In the genomic region with DNA sequence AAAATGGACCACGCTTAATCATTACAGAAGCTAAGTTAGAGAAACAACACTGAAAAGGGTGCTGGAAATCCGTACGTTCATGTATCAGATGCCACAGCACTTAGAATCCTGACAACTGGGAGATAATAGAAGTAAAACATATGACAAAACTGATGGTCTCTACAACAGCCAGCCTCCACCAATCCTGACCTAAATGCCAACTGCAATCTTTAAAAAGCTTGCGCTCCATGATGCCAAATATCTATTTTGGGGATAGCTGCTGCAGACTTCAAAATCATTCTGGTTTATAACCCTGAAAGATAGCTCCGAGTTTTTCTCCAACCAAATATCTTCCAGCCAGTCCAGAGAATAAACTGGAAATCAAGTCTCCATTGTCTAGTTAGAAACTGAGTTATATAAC, we compare ENCODE assay signal across 21 cellular contexts.
DNase-seq lines count a peak whose midpoint lies in the region; ATAC-seq and TF ChIP-seq lines count a peak whose summit lies in the region.
"Had no signal": no experiment of that assay in that cellular context is flagged by ENCODE, and none has a peak within 500 bp of the region (broad histone marks: within the 10 kb centered on the region; RNA-seq: fewer than 3 reads in every experiment).

No MANE protein-coding gene starts in this region.

- H2AFZ ChIP-seq in OCI-LY7 (ENCODE audit: low read length): no peak overlapping the region

- no peak overlapping the region for H3K4me2 ChIP-seq in OCI-LY7 (ENCODE audit: low read length)

- no peaks in the 10 kb centered on the region for H3K9me3 Mint-ChIP-seq in WTC11
- no peaks in the 10 kb centered on the region for H3K9me3 Mint-ChIP-seq in activated CD4-positive, alpha-beta T cell treated with anti-CD3 and anti-CD28 coated beads, Interleukin-2, amount 10 ng/mL, durations not matched to agents 24 days and 14 days
- H3K9me3 Mint-ChIP-seq: CD4-positive, CD25-positive, alpha-beta regulatory T cell; HFFc6 had no signal

- H3K27me3 ChIP-seq in dorsolateral prefrontal cortex (no peaks in the 10 kb centered on the region), right atrium auricular region (no peaks in the 10 kb centered on the region), skeletal muscle tissue (ENCODE audit: control insufficient read depth in 3 of 3, insufficient read depth in 3 of 3, low read length in 3 of 3) (no peaks in the 10 kb centered on the region)
- H3K27me3 ChIP-seq: SJSA1 had no signal

- peak overlapping the region in 2 of 3 donors; percentile 3 to 26 for H3K9ac ChIP-seq in skeletal muscle tissue (ENCODE audit: low read depth in 1 of 3, low read length in 3 of 3)

- no peaks in the 10 kb centered on the region for H3K9me3 ChIP-seq in right atrium auricular region
- no peaks in the 10 kb centered on the region for H3K9me3 ChIP-seq in skeletal muscle tissue (ENCODE audit: control insufficient read depth in 3 of 3, low read length in 3 of 3)
- no peaks in the 10 kb centered on the region for H3K9me3 ChIP-seq in OCI-LY7 (ENCODE audit: low read length)
- H3K9me3 ChIP-seq: SJSA1 had no signal

- H3K27ac Mint-ChIP-seq in WTC11: peak overlapping the region; percentile 63; the same call in 1 of the 2 replicates
- H3K27ac Mint-ChIP-seq in activated CD4-positive, alpha-beta T cell treated with anti-CD3 and anti-CD28 coated beads, Interleukin-2, amount 10 ng/mL, durations not matched to agents 24 days and 14 days: no peak overlapping the region
- H3K27ac Mint-ChIP-seq: CD4-positive, CD25-positive, alpha-beta regulatory T cell; HFFc6 had no signal

- TF ChIP-seq CTCF in WTC11 (IDR thresholded peaks at IDR 0.05) (no peak), dorsolateral prefrontal cortex (IDR thresholded peaks at IDR 0.05 in 54 of 56, conservative IDR thresholded peaks at IDR 0.05 in 2 of 56; ENCODE audit: low read depth in 1 of 56, partially characterized antibody in 56 of 56) (no peak), right atrium auricular region (IDR thresholded peaks at IDR 0.05) (no peak), OCI-LY7 (conservative IDR thresholded peaks at IDR 0.05; ENCODE audit: low read length) (no peak)

- POLR2A ChIA-PET in WTC11 (lab: Charles Lee): interaction anchor here (0.5 kb wide), 1 partner anchor 64 kb away, joined by 4 read pairs; no protein-coding TSS in a partner anchor
- POLR2A ChIA-PET in OCI-LY7 (lab: Charles Lee): interaction anchor here (0.9 to 1.1 kb wide), 3 partner anchors 12 to 167 kb away, joined by 3 to 4 read pairs (median 4); no protein-coding TSS in a partner anchor

- H3K36me3 ChIP-seq in right atrium auricular region (no peaks in the 10 kb centered on the region), skeletal muscle tissue (ENCODE audit: control insufficient read depth in 3 of 3, insufficient read depth in 3 of 3, low read length in 3 of 3) (no peaks in the 10 kb centered on the region), OCI-LY7 (ENCODE audit: insufficient read depth, low read length) (no peaks in the 10 kb centered on the region)
- H3K36me3 ChIP-seq: SJSA1 had no signal

- DNase-seq in WTC11 (ENCODE audit: low spot score): no peak
- peak in 1 of 10 donors; percentile 18 for DNase-seq in dorsolateral prefrontal cortex
- no peak for DNase-seq in right atrium auricular region (ENCODE audit: low spot score)
- DNase-seq in HPDE6-E6E7 (ENCODE audit: extremely low spot score): no peak
- no peak for DNase-seq in OCI-LY7 (ENCODE audit: low spot score)
- DNase-seq in activated CD4-positive, alpha-beta T cell treated with anti-CD3 and anti-CD28 coated beads, Interleukin-2, amount 10 ng/mL, durations not matched to agents 24 days and 14 days: no peak
- DNase-seq: CD4-positive, CD25-positive, alpha-beta regulatory T cell; EL; H7; HFFc6; MM.1S; NCI-H1048; NCI-H1436; NCI-H2029; NCI-H226; NCI-H748 treated with DMSO at 0.1 percent for 48 hours had no signal

- H3K27ac ChIP-seq in dorsolateral prefrontal cortex (peak overlapping the region in 48 of 59 donors; percentile 2 to 76 (median 48)), right atrium auricular region (peak overlapping the region; percentile 32 to 66), skeletal muscle tissue (ENCODE audit: low read depth, low read length) (no peak overlapping the region), OCI-LY7 (ENCODE audit: low read depth, low read length, poor library complexity, severe bottlenecking) (no peak overlapping the region)
- H3K27ac ChIP-seq: SJSA1 had no signal

- intact Hi-C loops in dorsolateral prefrontal cortex (cut with DNase I): no loop called here
- intact Hi-C loops in OCI-LY7 (cut with micrococcal nuclease; ENCODE audit: unreplicated experiment): no loop called here
- intact Hi-C loops in activated CD4-positive, alpha-beta T cell treated with anti-CD3 and anti-CD28 coated beads, Interleukin-2, amount 10 ng/mL, durations not matched to agents 24 days and 14 days (cut with micrococcal nuclease): no loop called here

- H3K27me3 Mint-ChIP-seq in WTC11 (ENCODE audit: low read depth): no peaks in the 10 kb centered on the region
- no peaks in the 10 kb centered on the region for H3K27me3 Mint-ChIP-seq in activated CD4-positive, alpha-beta T cell treated with anti-CD3 and anti-CD28 coated beads, Interleukin-2, amount 10 ng/mL, durations not matched to agents 24 days and 14 days
- H3K27me3 Mint-ChIP-seq: CD4-positive, CD25-positive, alpha-beta regulatory T cell had no signal

- H3K79me2 ChIP-seq in OCI-LY7 (ENCODE audit: insufficient read depth, low read depth, low read length): 0 out of 2 replicates have a peak, but pooled peaks cover 3% of the 10 kb centered on the region

- peaks cover 26% of the 10 kb centered on the region for H3K4me1 Mint-ChIP-seq in WTC11
- H3K4me1 Mint-ChIP-seq in activated CD4-positive, alpha-beta T cell treated with anti-CD3 and anti-CD28 coated beads, Interleukin-2, amount 10 ng/mL, durations not matched to agents 24 days and 14 days: peaks cover 22% of the 10 kb centered on the region

- H3K4me3 ChIP-seq in dorsolateral prefrontal cortex (peak overlapping the region in 8 of 59 donors; percentile 0 to 29 (median 16)), right atrium auricular region (no peak overlapping the region), skeletal muscle tissue (ENCODE audit: low read length in 3 of 3) (peak overlapping the region in 1 of 3 donors; percentile 17), OCI-LY7 (ENCODE audit: low read depth, low read length, poor library complexity, severe bottlenecking) (no peak overlapping the region)
- H3K4me3 ChIP-seq: K562, SJSA1 had no signal

- H3K4me1 ChIP-seq in right atrium auricular region (peaks cover 0 to 36% of the 10 kb centered on the region in 2 donors), skeletal muscle tissue (ENCODE audit: control insufficient read depth in 3 of 3, insufficient read depth in 3 of 3, low read length in 3 of 3) (peaks cover 5 to 14% (median 6%) of the 10 kb centered on the region in 3 donors), OCI-LY7 (ENCODE audit: insufficient read depth, low read length, poor library complexity, severe bottlenecking) (peaks cover 26% of the 10 kb centered on the region)
- H3K4me1 ChIP-seq: SJSA1 had no signal

- no peaks in the 10 kb centered on the region for H3K9me2 ChIP-seq in OCI-LY7 (ENCODE audit: insufficient read depth, low read length)

- no TSS peak for BruUV-seq in OCI-LY7 (replicated peaks; lab: Mats Ljungman, UMichigan)

- peaks cover 5% of the 10 kb centered on the region; the same call in 1 of the 2 replicates for H4K20me1 ChIP-seq in OCI-LY7 (ENCODE audit: insufficient read depth, low read length)

- H3K4me3 Mint-ChIP-seq in WTC11: no peak overlapping the region
- no peak overlapping the region for H3K4me3 Mint-ChIP-seq in activated CD4-positive, alpha-beta T cell treated with anti-CD3 and anti-CD28 coated beads, Interleukin-2, amount 10 ng/mL, durations not matched to agents 24 days and 14 days
- H3K4me3 Mint-ChIP-seq: CD4-positive, CD25-positive, alpha-beta regulatory T cell; HFFc6 had no signal

- no peak for ATAC-seq in WTC11
- ATAC-seq: HepG2, K562, Panc1 had no signal

- CTCF ChIA-PET in WTC11 (lab: Charles Lee): interaction anchor here (2.2 kb wide), 1 partner anchor 32 kb away, joined by 7 read pairs; no protein-coding TSS in a partner anchor
- CTCF ChIA-PET in OCI-LY7 (lab: Charles Lee; ENCODE audit: unreplicated experiment): no interaction called here

- no peaks in the 10 kb centered on the region for H3K36me3 Mint-ChIP-seq in WTC11
- H3K36me3 Mint-ChIP-seq in activated CD4-positive, alpha-beta T cell treated with anti-CD3 and anti-CD28 coated beads, Interleukin-2, amount 10 ng/mL, durations not matched to agents 24 days and 14 days (ENCODE audit: low read depth): peaks cover 12% of the 10 kb centered on the region

TF ChIP-seq in WTC11, 78 proteins besides CTCF, POLR2A, EP300 and RAD21 (continues in another document):
- TF ChIP-seq, protein P1, sequence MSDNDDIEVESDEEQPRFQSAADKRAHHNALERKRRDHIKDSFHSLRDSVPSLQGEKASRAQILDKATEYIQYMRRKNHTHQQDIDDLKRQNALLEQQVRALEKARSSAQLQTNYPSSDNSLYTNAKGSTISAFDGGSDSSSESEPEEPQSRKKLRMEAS (CRISPR knock-in tag; IDR thresholded peaks at IDR 0.05): no peak
- no peak for TF ChIP-seq MXD4 (CRISPR knock-in tag; IDR thresholded peaks at IDR 0.05; ENCODE audit: borderline replicate concordance)
- TF ChIP-seq, protein P2, sequence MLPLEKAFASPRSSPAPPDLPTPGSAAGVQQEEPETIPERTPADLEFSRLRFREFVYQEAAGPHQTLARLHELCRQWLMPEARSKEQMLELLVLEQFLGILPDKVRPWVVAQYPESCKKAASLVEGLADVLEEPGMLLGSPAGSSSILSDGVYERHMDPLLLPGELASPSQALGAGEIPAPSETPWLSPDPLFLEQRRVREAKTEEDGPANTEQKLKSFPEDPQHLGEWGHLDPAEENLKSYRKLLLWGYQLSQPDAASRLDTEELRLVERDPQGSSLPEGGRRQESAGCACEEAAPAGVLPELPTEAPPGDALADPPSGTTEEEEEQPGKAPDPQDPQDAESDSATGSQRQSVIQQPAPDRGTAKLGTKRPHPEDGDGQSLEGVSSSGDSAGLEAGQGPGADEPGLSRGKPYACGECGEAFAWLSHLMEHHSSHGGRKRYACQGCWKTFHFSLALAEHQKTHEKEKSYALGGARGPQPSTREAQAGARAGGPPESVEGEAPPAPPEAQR (CRISPR knock-in tag; IDR thresholded peaks at IDR 0.05): no peak
- TF ChIP-seq, protein P3, sequence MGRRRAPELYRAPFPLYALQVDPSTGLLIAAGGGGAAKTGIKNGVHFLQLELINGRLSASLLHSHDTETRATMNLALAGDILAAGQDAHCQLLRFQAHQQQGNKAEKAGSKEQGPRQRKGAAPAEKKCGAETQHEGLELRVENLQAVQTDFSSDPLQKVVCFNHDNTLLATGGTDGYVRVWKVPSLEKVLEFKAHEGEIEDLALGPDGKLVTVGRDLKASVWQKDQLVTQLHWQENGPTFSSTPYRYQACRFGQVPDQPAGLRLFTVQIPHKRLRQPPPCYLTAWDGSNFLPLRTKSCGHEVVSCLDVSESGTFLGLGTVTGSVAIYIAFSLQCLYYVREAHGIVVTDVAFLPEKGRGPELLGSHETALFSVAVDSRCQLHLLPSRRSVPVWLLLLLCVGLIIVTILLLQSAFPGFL (CRISPR knock-in tag; IDR thresholded peaks at IDR 0.05; ENCODE audit: borderline replicate concordance): no peak
- no peak for TF ChIP-seq TP53 (CRISPR knock-in tag; IDR thresholded peaks at IDR 0.05)

Comparison
In these comparisons a context has a peak if more than half of its experiments do, and no peak if none do; other contexts are left out.
1. H3K27ac ChIP-seq: peak in dorsolateral prefrontal cortex (48 of 59) and right atrium auricular region (2 of 2); none in skeletal muscle tissue (single experiment) and OCI-LY7 (single experiment).